In the genomic region with DNA sequence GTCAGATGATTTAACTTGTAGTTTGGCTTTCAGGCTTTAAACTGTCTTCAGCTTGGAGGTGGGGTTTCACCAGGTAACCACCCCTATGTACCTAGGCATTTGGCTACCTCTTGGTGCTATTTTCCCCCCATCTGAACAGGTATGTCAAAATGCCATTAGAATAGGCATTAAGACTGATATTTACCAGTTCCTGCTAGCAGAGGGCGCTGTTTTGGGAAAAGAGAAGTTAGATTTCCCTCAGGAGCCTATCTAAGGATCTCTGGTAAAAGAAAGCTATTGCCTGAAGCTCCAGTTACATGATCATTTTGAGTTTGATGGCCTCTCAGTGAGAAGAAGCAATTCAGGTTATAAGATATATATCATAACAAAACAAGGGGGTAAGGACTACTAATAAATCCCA, we compare ENCODE assay signal across 20 cellular contexts.
DNase-seq lines count a peak whose midpoint lies in the region; ATAC-seq and TF ChIP-seq lines count a peak whose summit lies in the region.
"Had no signal": no experiment of that assay in that cellular context is flagged by ENCODE, and none has a peak within 500 bp of the region (broad histone marks: within the 10 kb centered on the region; RNA-seq: fewer than 3 reads in every experiment).

No MANE protein-coding gene starts in this region.

- H3K9me3 Mint-ChIP-seq in central memory CD8-positive, alpha-beta T cell, result no peaks in the 10 kb centered on the region
- peaks cover 57% of the 10 kb centered on the region for H3K9me3 Mint-ChIP-seq in nephron progenitor cell
- H3K9me3 Mint-ChIP-seq: activated naive CD4-positive, alpha-beta T cell treated with anti-CD3 and anti-CD28 coated beads, Interleukin-2, amount 50 U/mL, for 72 hours; CD4-positive, alpha-beta T cell; memory B cell had no signal

- no peaks in the 10 kb centered on the region for H3K27me3 Mint-ChIP-seq in central memory CD8-positive, alpha-beta T cell
- H3K27me3 Mint-ChIP-seq in nephron progenitor cell (ENCODE audit: low read depth, poor library complexity), result peaks cover 3% of the 10 kb centered on the region
- H3K27me3 Mint-ChIP-seq: activated CD4-positive, alpha-beta T cell treated with anti-CD3 and anti-CD28 coated beads for 36 hours; CD4-positive, alpha-beta T cell; memory B cell; naive B cell had no signal

- peak overlapping the region; percentile 71 for H3K27ac Mint-ChIP-seq in central memory CD8-positive, alpha-beta T cell (ENCODE audit: low read depth)
- no peak overlapping the region for H3K27ac Mint-ChIP-seq in nephron progenitor cell
- H3K27ac Mint-ChIP-seq: activated CD4-positive, alpha-beta T cell treated with anti-CD3 and anti-CD28 coated beads for 36 hours; activated naive CD4-positive, alpha-beta T cell treated with anti-CD3 and anti-CD28 coated beads, Interleukin-2, amount 50 U/mL, for 72 hours; CD4-positive, alpha-beta T cell; memory B cell; naive B cell had no signal

- H3K9me3 ChIP-seq in DND-41 (ENCODE audit: insufficient read depth, low read length, severe bottlenecking), result peaks cover 7% of the 10 kb centered on the region
- H3K9me3 ChIP-seq: sigmoid colon had no signal

- H2AFZ ChIP-seq in DND-41 (ENCODE audit: low read depth, low read length), result no peak overlapping the region

- no peaks in the 10 kb centered on the region for H4K20me1 ChIP-seq in DND-41 (ENCODE audit: insufficient read depth, low read length)

- TF ChIP-seq CTCF in 22Rv1 (IDR thresholded peaks at IDR 0.05), result peak; percentile 29; the same call in 1 of the 2 replicates
- peak; percentile 11 for TF ChIP-seq CTCF in DND-41 (IDR thresholded peaks at IDR 0.05; ENCODE audit: borderline replicate concordance, extremely low read depth, low read length, poor library complexity, severe bottlenecking)
- TF ChIP-seq CTCF in nephron progenitor cell (IDR thresholded peaks at IDR 0.05), result no peak

- no peaks in the 10 kb centered on the region for H3K4me1 ChIP-seq in DND-41 (ENCODE audit: insufficient read depth, low read length)
- H3K4me1 ChIP-seq: sigmoid colon had no signal

- no peaks in the 10 kb centered on the region for H3K36me3 Mint-ChIP-seq in central memory CD8-positive, alpha-beta T cell (ENCODE audit: insufficient read depth)
- no peaks in the 10 kb centered on the region for H3K36me3 Mint-ChIP-seq in nephron progenitor cell (ENCODE audit: low read depth)
- H3K36me3 Mint-ChIP-seq: activated naive CD4-positive, alpha-beta T cell treated with anti-CD3 and anti-CD28 coated beads, Interleukin-2, amount 50 U/mL, for 72 hours; memory B cell; naive B cell had no signal

- ATAC-seq in DND-41 (ENCODE audit: insufficient read depth, low read depth) (no peak), GM18498 (IDR thresholded peaks at IDR 0.05; ENCODE audit: unreplicated experiment) (no peak), HG02840 (IDR thresholded peaks at IDR 0.05; ENCODE audit: low FRiP score, unreplicated experiment) (no peak)
- ATAC-seq in central memory CD8-positive, alpha-beta T cell (replicated peaks; ENCODE audit: extremely low read depth, poor library complexity, severe bottlenecking), result no peak
- ATAC-seq: activated CD4-positive, alpha-beta T cell treated with anti-CD3 and anti-CD28 coated beads for 36 hours; activated naive CD4-positive, alpha-beta T cell treated with anti-CD3 and anti-CD28 coated beads, Interleukin-2, amount 50 U/mL, for 72 hours; Right ventricle myocardium inferior had no signal

- H3K4me3 Mint-ChIP-seq in central memory CD8-positive, alpha-beta T cell, result no peak overlapping the region
- H3K4me3 Mint-ChIP-seq in nephron progenitor cell, result no peak overlapping the region
- H3K4me3 Mint-ChIP-seq: activated CD4-positive, alpha-beta T cell treated with anti-CD3 and anti-CD28 coated beads for 36 hours; CD4-positive, alpha-beta T cell; memory B cell; naive B cell had no signal

- no peaks in the 10 kb centered on the region for H3K27me3 ChIP-seq in DND-41 (ENCODE audit: insufficient read depth, low read length, poor library complexity)
- H3K27me3 ChIP-seq: ovary, sigmoid colon had no signal

- H3K4me3 ChIP-seq in DND-41 (ENCODE audit: low read depth in 1 of 2, low read length in 2 of 2), result no peak overlapping the region
- H3K4me3 ChIP-seq: ovary, sigmoid colon had no signal

- no peak overlapping the region for H3K9ac ChIP-seq in DND-41 (ENCODE audit: low read depth, low read length)

- H3K36me3 ChIP-seq in DND-41 (ENCODE audit: insufficient read depth, low read length), result no peaks in the 10 kb centered on the region
- H3K36me3 ChIP-seq: ovary, sigmoid colon had no signal

- DNase-seq in DND-41, result no peak
- DNase-seq in NCI-H748 (lab: John Stamatoyannopoulos, UW; ENCODE audit: unreplicated experiment), result peak; percentile 23
- no peak for DNase-seq in central memory CD8-positive, alpha-beta T cell (ENCODE audit: low spot score in 2 of 2)
- DNase-seq in dedifferentiated amniotic fluid mesenchymal stem cell (ENCODE audit: extremely low spot score), result no peak
- DNase-seq in nephron progenitor cell, result no peak
- DNase-seq: activated CD4-positive, alpha-beta T cell treated with anti-CD3 and anti-CD28 coated beads for 36 hours; CD4-positive, alpha-beta T cell; DMS79 treated with DMSO at 0.1 percent for 48 hours; effector CD4-positive, alpha-beta T cell; kidney; naive B cell; NCI-H187 treated with DMSO at 0.1 percent for 48 hours; ovary; sigmoid colon had no signal

- no peaks in the 10 kb centered on the region for H3K4me1 Mint-ChIP-seq in central memory CD8-positive, alpha-beta T cell
- no peaks in the 10 kb centered on the region for H3K4me1 Mint-ChIP-seq in nephron progenitor cell
- H3K4me1 Mint-ChIP-seq: activated CD4-positive, alpha-beta T cell treated with anti-CD3 and anti-CD28 coated beads for 36 hours; memory B cell; naive B cell had no signal

- H3K27ac ChIP-seq in 22Rv1 (no peak overlapping the region), DND-41 (ENCODE audit: low read length) (no peak overlapping the region)
- H3K27ac ChIP-seq: ovary, sigmoid colon had no signal

- no peak overlapping the region for H3K4me2 ChIP-seq in DND-41 (ENCODE audit: insufficient read depth, low read length)

- H3K79me2 ChIP-seq in DND-41 (ENCODE audit: insufficient read depth, low read length), result no peaks in the 10 kb centered on the region
